Comparison of ENCODE assay signal across 1 cellular context in genomic region chr18:57434536-57435494, GRCh38.
TF ChIP-seq lines count a peak whose summit lies in the region.

ONECUT2 (plus strand) TSS chr18:57435374; CDS start chr18:57435717, 343 bp downstream.

TF ChIP-seq in HepG2, 621 proteins besides CTCF, POLR2A, EP300 and RAD21 (continued from another document and continues in another):
- peak in 1 of 2 experiments; percentile 88; a peak in 2 of 4 replicates for TF ChIP-seq REST (IDR thresholded peaks at IDR 0.05; ENCODE audit: borderline replicate concordance in 1 of 2, low read depth in 1 of 2, low read length in 2 of 2)
- TF ChIP-seq MBD4 (IDR thresholded peaks at IDR 0.05; ENCODE audit: borderline replicate concordance, low read length), result no peak
- TF ChIP-seq RELA (CRISPR knock-in tag; IDR thresholded peaks at IDR 0.05), result no peak
- TF ChIP-seq BRCA1 (CRISPR knock-in tag; IDR thresholded peaks at IDR 0.05), result no peak
- no peak for TF ChIP-seq ZNF256 (CRISPR knock-in tag; conservative IDR thresholded peaks at IDR 0.05)
- TF ChIP-seq ZFY (CRISPR knock-in tag; IDR thresholded peaks at IDR 0.05), result peak; percentile 37
- peak; percentile 4; the same call in 1 of the 3 replicates for TF ChIP-seq MXI1 (IDR thresholded peaks at IDR 0.05; ENCODE audit: borderline replicate concordance, low read depth, low read length)
- TF ChIP-seq PTBP1 (IDR thresholded peaks at IDR 0.05; ENCODE audit: low read depth, low read length, poor library complexity, severe bottlenecking), result no peak
- no peak for TF ChIP-seq DPF2 (CRISPR knock-in tag; IDR thresholded peaks at IDR 0.05; ENCODE audit: borderline replicate concordance, low read depth)
- peak; percentile 48 for TF ChIP-seq TEAD3 (CRISPR knock-in tag; optimal IDR thresholded peaks at IDR 0.05; ENCODE audit: borderline replicate concordance)
- peak; percentile 94 for TF ChIP-seq NFYC (CRISPR knock-in tag; IDR thresholded peaks at IDR 0.05)
- peak; percentile 39; the same call in 1 of the 2 replicates for TF ChIP-seq KDM5A (IDR thresholded peaks at IDR 0.05; ENCODE audit: borderline replicate concordance, low read length)
- peak; percentile 67; the same call in 1 of the 2 replicates for TF ChIP-seq ZNF430 (CRISPR knock-in tag; IDR thresholded peaks at IDR 0.05)
- TF ChIP-seq AHDC1 (CRISPR knock-in tag; IDR thresholded peaks at IDR 0.05; ENCODE audit: borderline replicate concordance), result 0 out of 2 replicates have a peak, but pooled peaks have one; percentile 20
- no peak for TF ChIP-seq RFX1 (IDR thresholded peaks at IDR 0.05)
- TF ChIP-seq ZSCAN12 (CRISPR knock-in tag; IDR thresholded peaks at IDR 0.05), result 0 out of 2 replicates have a peak, but pooled peaks have one; percentile 29
- peak; percentile 56; the same call in 1 of the 2 replicates for TF ChIP-seq MXD4 (CRISPR knock-in tag; IDR thresholded peaks at IDR 0.05)
- TF ChIP-seq GABPA (IDR thresholded peaks at IDR 0.05; ENCODE audit: low read depth, low read length), result no peak
- no peak for TF ChIP-seq GABPA (CRISPR knock-in tag; IDR thresholded peaks at IDR 0.05; ENCODE audit: low read depth)
- TF ChIP-seq ZNF18 (CRISPR knock-in tag; IDR thresholded peaks at IDR 0.05; ENCODE audit: insufficient replicate concordance), result no peak
- TF ChIP-seq MTF2 (CRISPR knock-in tag; IDR thresholded peaks at IDR 0.05; ENCODE audit: borderline replicate concordance), result no peak
- TF ChIP-seq ZFP36L1 (CRISPR knock-in tag; IDR thresholded peaks at IDR 0.05), result no peak
- no peak for TF ChIP-seq ZNF484 (CRISPR knock-in tag; IDR thresholded peaks at IDR 0.05; ENCODE audit: borderline replicate concordance, low read depth)
- TF ChIP-seq ZNF772 (CRISPR knock-in tag; IDR thresholded peaks at IDR 0.05), result no peak
- TF ChIP-seq HNF1B (CRISPR knock-in tag; IDR thresholded peaks at IDR 0.05), result 0 out of 2 replicates have a peak, but pooled peaks have one; percentile 21
- peak; percentile 29; the same call in 1 of the 2 replicates for TF ChIP-seq ZNF331 (CRISPR knock-in tag; IDR thresholded peaks at IDR 0.05)
- TF ChIP-seq GPBP1L1 (CRISPR knock-in tag; IDR thresholded peaks at IDR 0.05), result no peak
- no peak for TF ChIP-seq ZMYM3 (CRISPR knock-in tag; IDR thresholded peaks at IDR 0.05)
- no peak for TF ChIP-seq KDM4B (CRISPR knock-in tag; IDR thresholded peaks at IDR 0.05)
- no peak for TF ChIP-seq TAF15 (IDR thresholded peaks at IDR 0.05; ENCODE audit: low read depth, low read length, poor library complexity, severe bottlenecking)
- TF ChIP-seq HMGXB3 (CRISPR knock-in tag; IDR thresholded peaks at IDR 0.05; ENCODE audit: borderline replicate concordance), result no peak
- no peak for TF ChIP-seq BORCS8-MEF2B (CRISPR knock-in tag; IDR thresholded peaks at IDR 0.05)
- TF ChIP-seq ZSCAN21 (CRISPR knock-in tag; IDR thresholded peaks at IDR 0.05; ENCODE audit: borderline replicate concordance), result peak; percentile 48; the same call in 1 of the 2 replicates
- TF ChIP-seq ZBTB26 (CRISPR knock-in tag; IDR thresholded peaks at IDR 0.05; ENCODE audit: borderline replicate concordance), result peak; percentile 36; the same call in 1 of the 2 replicates
- TF ChIP-seq MTERF4 (CRISPR knock-in tag; IDR thresholded peaks at IDR 0.05), result 0 out of 2 replicates have a peak, but pooled peaks have one; percentile 41
- TF ChIP-seq ISL2 (CRISPR knock-in tag; IDR thresholded peaks at IDR 0.05), result peak; percentile 46; the same call in 1 of the 2 replicates
- no peak for TF ChIP-seq SIX4 (CRISPR knock-in tag; IDR thresholded peaks at IDR 0.05)
- no peak for TF ChIP-seq PAF1 (CRISPR knock-in tag; IDR thresholded peaks at IDR 0.05)
